ENCODE assay signal across 14 cellular contexts in the genomic region with DNA sequence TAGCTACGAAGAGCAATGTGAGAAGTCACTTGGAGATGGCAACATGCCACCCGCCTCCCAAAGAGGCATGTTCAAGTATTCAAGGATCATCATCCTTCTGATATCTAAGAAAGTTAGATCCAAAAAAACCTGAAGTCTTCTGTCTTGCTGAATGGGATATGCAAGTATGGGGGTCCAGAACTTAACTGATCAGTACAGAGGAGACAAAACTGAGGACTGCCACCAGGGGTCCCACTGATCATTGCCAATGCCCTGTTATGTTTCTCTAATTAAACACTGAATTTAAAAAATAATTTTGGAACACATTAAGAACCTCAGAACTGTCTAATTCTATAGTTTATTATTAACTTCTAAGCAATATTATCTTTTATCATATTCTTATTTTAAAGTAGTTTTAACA.
DNase-seq lines count a peak whose midpoint lies in the region; TF ChIP-seq lines count a peak whose summit lies in the region.
"Had no signal": no experiment of that assay in that cellular context is flagged by ENCODE, and none has a peak within 500 bp of the region (broad histone marks: within the 10 kb centered on the region; RNA-seq: fewer than 3 reads in every experiment).

No MANE protein-coding gene starts in this region.

- no TSS peak for BruUV-seq in Caco-2 (replicated peaks; lab: Mats Ljungman, UMichigan)

- peaks cover 11% of the 10 kb centered on the region for H3K4me1 ChIP-seq in Caco-2
- H3K4me1 ChIP-seq: left ventricle myocardium inferior, parathyroid adenoma had no signal

- peaks cover 2% of the 10 kb centered on the region for H3K4me1 Mint-ChIP-seq in Caco-2 (ENCODE audit: low read depth, unreplicated experiment)
- H3K4me1 Mint-ChIP-seq: stimulated activated naive CD8-positive, alpha-beta T cell treated with anti-CD3 and anti-CD28 coated beads, Interleukin-15, amount 100 ng/mL, for 72 hours had no signal

- no peaks in the 10 kb centered on the region for H3K36me3 Mint-ChIP-seq in Caco-2 (ENCODE audit: insufficient read depth, unreplicated experiment)

- in situ Hi-C loops in brain microvascular endothelial cell (cut with HindIII; ENCODE audit: low pct_ligation_motif_present, low sequenced_read_pairs): no loop called here

- no peak overlapping the region for H3K27ac Mint-ChIP-seq in Caco-2 (ENCODE audit: unreplicated experiment)
- H3K27ac Mint-ChIP-seq: activated CD8-positive, alpha-beta T cell treated with anti-CD3 and anti-CD28 coated beads for 36 hours; stimulated activated naive CD8-positive, alpha-beta T cell treated with anti-CD3 and anti-CD28 coated beads, Interleukin-15, amount 100 ng/mL, for 72 hours had no signal

- H3K36me3 ChIP-seq in Caco-2 (ENCODE audit: control insufficient read depth, insufficient read depth, low read length) (no peaks in the 10 kb centered on the region), brain microvascular endothelial cell (replicated peaks) (no peaks in the 10 kb centered on the region)
- H3K36me3 ChIP-seq: left ventricle myocardium inferior had no signal

- H3K27me3 ChIP-seq in Caco-2 (replicated peaks; ENCODE audit: control insufficient read depth, insufficient read depth, low read length) (no peaks in the 10 kb centered on the region), brain microvascular endothelial cell (replicated peaks) (no peaks in the 10 kb centered on the region)

- no peak overlapping the region for H3K4me3 ChIP-seq in Caco-2 (ENCODE audit: low read depth, low read length)
- H3K4me3 ChIP-seq in brain microvascular endothelial cell (ENCODE audit: low read depth, low read length): no peak overlapping the region
- H3K4me3 ChIP-seq: left ventricle myocardium inferior had no signal

- intact Hi-C loops in Caco-2 (cut with micrococcal nuclease; ENCODE audit: unreplicated experiment): loop anchor here (1.0 kb wide), 2 partner anchors 105 to 190 kb away; no protein-coding TSS in a partner anchor

- peaks cover 3% of the 10 kb centered on the region for H3K9me3 Mint-ChIP-seq in Caco-2 (ENCODE audit: unreplicated experiment)

- TF ChIP-seq CTCF in Caco-2 (IDR thresholded peaks at IDR 0.05; ENCODE audit: insufficient read depth in 1 of 2, low read depth in 1 of 2, low read length in 1 of 2, severe bottlenecking in 1 of 2, unreplicated experiment in 1 of 2) (peak; percentile 53 to 62), brain microvascular endothelial cell (IDR thresholded peaks at IDR 0.05; ENCODE audit: low read depth, low read length, missing control alignments) (peak; percentile 69)

- POLR2A ChIA-PET in Caco-2 (lab: Charles Lee): no interaction called here

- H3K9me3 ChIP-seq in Caco-2: no peaks in the 10 kb centered on the region
- H3K9me3 ChIP-seq: left ventricle myocardium inferior had no signal

- peak in 1 of 2 experiments; percentile 26 for DNase-seq in Caco-2
- DNase-seq in NAMALWA (ENCODE audit: low spot score): peak; percentile 25
- peak; percentile 13 for DNase-seq in brain microvascular endothelial cell
- DNase-seq in myocyte (ENCODE audit: low read depth): peak; percentile 35
- DNase-seq in DMS79 (lab: John Stamatoyannopoulos, UW): no peak
- DNase-seq in NCI-H510A treated with DMSO at 0.1 percent for 48 hours (lab: John Stamatoyannopoulos, UW): no peak
- DNase-seq in epidermal melanocyte (ENCODE audit: insufficient read length, low spot score): no peak
- no peak for DNase-seq in OCI-M2 (lab: John Stamatoyannopoulos, UW; ENCODE audit: unreplicated experiment)
- DNase-seq: activated CD8-positive, alpha-beta T cell treated with anti-CD3 and anti-CD28 coated beads for 36 hours; activated naive CD4-positive, alpha-beta T cell treated with anti-CD3 and anti-CD28 coated beads, Interleukin-2, amount 50 U/mL, for 16 hours; left ventricle myocardium inferior; stimulated activated CD4-positive, alpha-beta T cell treated with anti-CD3 and anti-CD28 coated beads, Interleukin-2, amount 100 ng/mL, for 48 hours; stimulated activated naive CD8-positive, alpha-beta T cell treated with anti-CD3 and anti-CD28 coated beads, Interleukin-15, amount 100 ng/mL, for 72 hours had no signal

- no peaks in the 10 kb centered on the region for H3K27me3 Mint-ChIP-seq in Caco-2 (ENCODE audit: insufficient read depth, unreplicated experiment)
- H3K27me3 Mint-ChIP-seq: activated CD8-positive, alpha-beta T cell treated with anti-CD3 and anti-CD28 coated beads for 36 hours; stimulated activated naive CD8-positive, alpha-beta T cell treated with anti-CD3 and anti-CD28 coated beads, Interleukin-15, amount 100 ng/mL, for 72 hours had no signal

- CTCF ChIA-PET in Caco-2 (lab: Charles Lee): no interaction called here

- no peak overlapping the region for H3K27ac ChIP-seq in brain microvascular endothelial cell
- H3K27ac ChIP-seq: left ventricle myocardium inferior, parathyroid adenoma had no signal

- no peak overlapping the region for H3K4me3 Mint-ChIP-seq in Caco-2 (ENCODE audit: unreplicated experiment)
- H3K4me3 Mint-ChIP-seq: activated CD8-positive, alpha-beta T cell treated with anti-CD3 and anti-CD28 coated beads for 36 hours; stimulated activated naive CD8-positive, alpha-beta T cell treated with anti-CD3 and anti-CD28 coated beads, Interleukin-15, amount 100 ng/mL, for 72 hours had no signal

Comparison
In these comparisons a context has a peak if more than half of its experiments do, and no peak if none do; other contexts are left out.
1. DNase-seq: peak in NAMALWA (single experiment), brain microvascular endothelial cell (single experiment) and myocyte (single experiment); none in DMS79 (single experiment), NCI-H510A treated with DMSO at 0.1 percent for 48 hours (single experiment), epidermal melanocyte (single experiment) and OCI-M2 (single experiment).